In genomic region chr16:3454631-3455147, GRCh38 we compare ENCODE assay signal across 1 cellular context.
TF ChIP-seq lines count a peak whose summit lies in the region.

No MANE protein-coding gene starts in this region.

TF ChIP-seq in HepG2, 621 proteins besides CTCF, POLR2A, EP300 and RAD21 (continued from another document and continues in another):
- TF ChIP-seq HNF1A (IDR thresholded peaks at IDR 0.05; ENCODE audit: low read depth) (no peak), HNF1A (CRISPR knock-in tag; IDR thresholded peaks at IDR 0.05; ENCODE audit: borderline replicate concordance) (0 out of 2 replicates have a peak, but pooled peaks have one; percentile 13), ZNF788 (CRISPR knock-in tag; IDR thresholded peaks at IDR 0.05; ENCODE audit: borderline replicate concordance) (no peak), ZBTB21 (CRISPR knock-in tag; IDR thresholded peaks at IDR 0.05) (no peak), ETV5 (CRISPR knock-in tag; IDR thresholded peaks at IDR 0.05; ENCODE audit: borderline replicate concordance) (no peak), ZNF616 (CRISPR knock-in tag; IDR thresholded peaks at IDR 0.05; ENCODE audit: low read depth) (no peak), DMTF1 (CRISPR knock-in tag; IDR thresholded peaks at IDR 0.05) (no peak), GPBP1L1 (CRISPR knock-in tag; IDR thresholded peaks at IDR 0.05) (no peak), YEATS4 (CRISPR knock-in tag; IDR thresholded peaks at IDR 0.05; ENCODE audit: borderline replicate concordance) (no peak), ZNF510 (CRISPR knock-in tag; IDR thresholded peaks at IDR 0.05; ENCODE audit: low read depth) (no peak), SOX6 (IDR thresholded peaks at IDR 0.05) (no peak), SOX6 (CRISPR knock-in tag; IDR thresholded peaks at IDR 0.05) (peak; percentile 47; the same call in 1 of the 2 replicates), ZNF552 (CRISPR knock-in tag; IDR thresholded peaks at IDR 0.05; ENCODE audit: borderline replicate concordance) (no peak), TEF (CRISPR knock-in tag; IDR thresholded peaks at IDR 0.05) (no peak), ZNF343 (CRISPR knock-in tag; IDR thresholded peaks at IDR 0.05) (no peak), ZNF24 (IDR thresholded peaks at IDR 0.05) (no peak), SOX13 (IDR thresholded peaks at IDR 0.05) (no peak), SOX13 (CRISPR knock-in tag; conservative IDR thresholded peaks at IDR 0.05 in 1 of 2, IDR thresholded peaks at IDR 0.05 in 1 of 2) (peak in 1 of 2 experiments; percentile 51; a peak in 1 of 4 replicates), ZNF432 (CRISPR knock-in tag; IDR thresholded peaks at IDR 0.05; ENCODE audit: borderline replicate concordance) (no peak), SOX5 (CRISPR knock-in tag; IDR thresholded peaks at IDR 0.05; ENCODE audit: borderline replicate concordance) (peak; percentile 50; the same call in 1 of the 2 replicates), DNMT1 (CRISPR knock-in tag; IDR thresholded peaks at IDR 0.05) (no peak), ZNF335 (CRISPR knock-in tag; IDR thresholded peaks at IDR 0.05) (no peak), SMAD9 (CRISPR knock-in tag; IDR thresholded peaks at IDR 0.05) (no peak), ZNF646 (CRISPR knock-in tag; IDR thresholded peaks at IDR 0.05) (no peak), TOE1 (CRISPR knock-in tag; IDR thresholded peaks at IDR 0.05) (no peak), ZNF7 (CRISPR knock-in tag; IDR thresholded peaks at IDR 0.05) (no peak), ZSCAN22 (CRISPR knock-in tag; IDR thresholded peaks at IDR 0.05) (no peak), ZNF614 (CRISPR knock-in tag; IDR thresholded peaks at IDR 0.05; ENCODE audit: borderline replicate concordance) (no peak), GABPB1 (CRISPR knock-in tag; IDR thresholded peaks at IDR 0.05) (no peak), GFI1 (CRISPR knock-in tag; IDR thresholded peaks at IDR 0.05; ENCODE audit: borderline replicate concordance) (no peak), PITX1 (CRISPR knock-in tag; IDR thresholded peaks at IDR 0.05) (no peak), ZNF546 (CRISPR knock-in tag; conservative IDR thresholded peaks at IDR 0.05) (no peak), ZNF263 (CRISPR knock-in tag; IDR thresholded peaks at IDR 0.05) (0 out of 2 replicates have a peak, but pooled peaks have one; percentile 22), THAP9 (CRISPR knock-in tag; IDR thresholded peaks at IDR 0.05; ENCODE audit: borderline replicate concordance) (no peak), HCFC1 (IDR thresholded peaks at IDR 0.05; ENCODE audit: low read depth, low read length) (no peak), ZNF709 (CRISPR knock-in tag; IDR thresholded peaks at IDR 0.05) (no peak), ZNF83 (CRISPR knock-in tag; IDR thresholded peaks at IDR 0.05; ENCODE audit: borderline replicate concordance) (no peak), CHCHD3 (CRISPR knock-in tag; IDR thresholded peaks at IDR 0.05) (no peak), NR2F2 (IDR thresholded peaks at IDR 0.05; ENCODE audit: borderline replicate concordance, low read depth) (no peak), NKX3-1 (CRISPR knock-in tag; IDR thresholded peaks at IDR 0.05) (no peak), ZSCAN20 (CRISPR knock-in tag; IDR thresholded peaks at IDR 0.05; ENCODE audit: borderline replicate concordance) (no peak), ZNF12 (CRISPR knock-in tag; IDR thresholded peaks at IDR 0.05) (no peak), HDAC6 (IDR thresholded peaks at IDR 0.05; ENCODE audit: low read depth, low read length) (no peak), SAP130 (CRISPR knock-in tag; IDR thresholded peaks at IDR 0.05; ENCODE audit: low read depth) (peak; percentile 44; the same call in 1 of the 2 replicates), ARID2 (CRISPR knock-in tag; IDR thresholded peaks at IDR 0.05; ENCODE audit: borderline replicate concordance) (no peak), HMGXB4 (CRISPR knock-in tag; IDR thresholded peaks at IDR 0.05; ENCODE audit: borderline replicate concordance in 1 of 2, low read depth in 1 of 2) (no peak)
